Comparison of ENCODE assay signal across 9 cellular contexts in the genomic region with DNA sequence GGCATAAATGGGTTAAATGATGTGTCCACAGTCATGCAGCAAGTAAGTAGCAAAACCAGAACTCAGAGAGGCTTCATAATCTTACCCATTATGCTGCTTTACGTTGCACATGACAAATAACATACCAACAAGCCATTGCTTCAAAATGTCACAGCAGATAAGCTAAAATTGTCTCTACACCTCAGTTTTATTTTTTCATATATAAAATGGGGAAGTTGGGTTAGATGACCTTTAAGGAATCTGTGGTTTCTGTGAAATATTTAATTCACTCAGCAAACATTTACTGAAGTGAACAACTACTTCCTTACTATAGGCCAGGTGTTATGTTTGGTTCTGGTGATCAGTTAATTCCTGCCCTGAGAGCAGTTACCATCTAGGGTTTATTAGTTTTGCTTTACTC. TPM values are rescaled to one million over a fixed set of nuclear protein-coding genes. Genes with fewer than 3 reads are reported as not detected.
DNase-seq lines count a peak whose midpoint lies in the region; ATAC-seq and TF ChIP-seq lines count a peak whose summit lies in the region.
"Had no signal": no experiment of that assay in that cellular context is flagged by ENCODE, and none has a peak within 500 bp of the region (broad histone marks: within the 10 kb centered on the region; RNA-seq: fewer than 3 reads in every experiment).

No MANE protein-coding gene starts in this region.

- H3K9me3 ChIP-seq in DOHH2 (ENCODE audit: control insufficient read depth, insufficient read depth, low read length): no peaks in the 10 kb centered on the region

- TF ChIP-seq CTCF in DOHH2 (IDR thresholded peaks at IDR 0.05; ENCODE audit: low read depth, low read length, poor library complexity, severe bottlenecking) (no peak), NB4 (IDR thresholded peaks at IDR 0.05; ENCODE audit: low read depth, low read length) (no peak), dorsolateral prefrontal cortex (IDR thresholded peaks at IDR 0.05 in 54 of 56, conservative IDR thresholded peaks at IDR 0.05 in 2 of 56; ENCODE audit: low read depth in 1 of 56, partially characterized antibody in 56 of 56) (no peak)

- ATAC-seq in HG03439 (IDR thresholded peaks at IDR 0.05; ENCODE audit: unreplicated experiment): no peak

- H3K9me2 ChIP-seq in DOHH2 (replicated peaks; ENCODE audit: control insufficient read depth, low read length): no peaks in the 10 kb centered on the region

- no peaks in the 10 kb centered on the region for H3K27me3 ChIP-seq in DOHH2 (ENCODE audit: control insufficient read depth, low read length)
- no peaks in the 10 kb centered on the region for H3K27me3 ChIP-seq in dorsolateral prefrontal cortex

- H3K4me3 ChIP-seq in DOHH2 (ENCODE audit: low read length): peak overlapping the region; percentile 55
- no peak overlapping the region for H3K4me3 ChIP-seq in NB4 (ENCODE audit: low read depth, low read length)
- peak overlapping the region in 16 of 59 donors; percentile 2 to 94 (median 15) for H3K4me3 ChIP-seq in dorsolateral prefrontal cortex

- peaks cover 51% of the 10 kb centered on the region for H3K4me1 ChIP-seq in DOHH2 (ENCODE audit: control insufficient read depth, low read length)

- DNase-seq in NB4 (ENCODE audit: low read depth): peak; percentile 54
- DNase-seq in dorsolateral prefrontal cortex: no peak
- DNase-seq in renal cortical epithelial cell (ENCODE audit: low read depth): peak; percentile 23
- no peak for DNase-seq in NCI-H1436 treated with DMSO at 0.1 percent for 48 hours (lab: John Stamatoyannopoulos, UW)
- DNase-seq in hypothalamus (lab: John Stamatoyannopoulos, UW): no peak
- DNase-seq in stimulated activated CD4-positive, alpha-beta T cell treated with anti-CD3 and anti-CD28 coated beads, Interleukin-15, amount 100 ng/mL, for 24 hours: no peak
- DNase-seq: NCI-H526 treated with DMSO at 0.1 percent for 48 hours had no signal

- TF ChIP-seq POLR2A in NB4 (IDR thresholded peaks at IDR 0.05; ENCODE audit: extremely low read depth, insufficient read length): no peak

- peaks cover 9% of the 10 kb centered on the region for H4K20me1 ChIP-seq in DOHH2 (ENCODE audit: control insufficient read depth, insufficient read depth, low read depth, low read length)

- peaks cover 23% of the 10 kb centered on the region for H3F3A ChIP-seq in DOHH2 (ENCODE audit: control insufficient read depth, insufficient read depth)

- intact Hi-C loops in dorsolateral prefrontal cortex (cut with DNase I): loop anchor here (5.0 to 10.0 kb wide), 5 partner anchors 54 to 904 kb away; partner anchors contain the start of genes DDIT4 (in 1 of the 2) and SLC29A3 (in 1 of the 2)

- H3K4me2 ChIP-seq in DOHH2 (ENCODE audit: low read length): peak overlapping the region; percentile 76

- peaks cover 41% of the 10 kb centered on the region for H3K36me3 ChIP-seq in DOHH2 (ENCODE audit: control insufficient read depth, low read length)

- peaks cover 82% of the 10 kb centered on the region for H3K79me2 ChIP-seq in DOHH2 (ENCODE audit: control insufficient read depth, low read length)

- H3K27ac ChIP-seq in DOHH2 (ENCODE audit: low read depth, low read length): peak overlapping the region; percentile 61
- peak overlapping the region in 56 of 59 donors; percentile 2 to 100 (median 78) for H3K27ac ChIP-seq in dorsolateral prefrontal cortex

RNA-seq across cellular contexts. Expression of gene ASCC1, which starts 2.3 kb away (rescaled TPM):
- total RNA-seq in dorsolateral prefrontal cortex (10 to 100 TPM; 22.8 to 68.2 (median 40.7) TPM), renal cortical epithelial cell (61.1 and 61.6 TPM in 2 replicates)

RNA-seq across cellular contexts. Expression of gene ANAPC16, which starts 2.5 kb away (rescaled TPM):
- 10 to 100 TPM; 27.8 to 74.8 (median 40.9) TPM for total RNA-seq in dorsolateral prefrontal cortex
- total RNA-seq in renal cortical epithelial cell: 79.7 and 86.9 TPM in 2 replicates

RNA-seq across cellular contexts. Expression of gene DDIT4, which starts 55.4 kb away (rescaled TPM):
- 100 to 1,000 TPM in 73 of 120 experiments, 10 to 100 TPM in 47; 33.5 to 407 (median 111) TPM for total RNA-seq in dorsolateral prefrontal cortex
- 246 and 704 TPM in 2 replicates for total RNA-seq in renal cortical epithelial cell

Comparison
In these comparisons a context has a peak if more than half of its experiments do, and no peak if none do; other contexts are left out.
1. DNase-seq: peak in NB4 (single experiment) and renal cortical epithelial cell (single experiment); none in dorsolateral prefrontal cortex (0 of 10), NCI-H1436 treated with DMSO at 0.1 percent for 48 hours (single experiment), hypothalamus (0 of 51) and stimulated activated CD4-positive, alpha-beta T cell treated with anti-CD3 and anti-CD28 coated beads, Interleukin-15, amount 100 ng/mL, for 24 hours (single experiment).